ENCODE assay signal across 8 cellular contexts in genomic region chr14:89416002-89416995, GRCh38. TPM values are rescaled to one million over a fixed set of nuclear protein-coding genes. Genes with fewer than 3 reads are reported as not detected.
DNase-seq lines count a peak whose midpoint lies in the region; ATAC-seq and TF ChIP-seq lines count a peak whose summit lies in the region.

No MANE protein-coding gene starts in this region.

- DNase-seq in Caki2 (ENCODE audit: low read depth) (peak; percentile 88), activated T-cell treated with anti-CD3 and anti-CD28 coated beads for 4 hours (peak; percentile 100), epithelial cell of prostate (ENCODE audit: low read depth, low spot score) (peak; percentile 94)
- DNase-seq in stimulated activated CD8-positive, alpha-beta memory T cell treated with anti-CD3 and anti-CD28 coated beads, Interleukin-2, amount 100 ng/mL, for 48 hours (ENCODE audit: low read depth in 2 of 2), result peak; percentile 94 to 99

- H3K9me2 ChIP-seq in OCI-LY1 (ENCODE audit: low read depth, low read length), result no peaks in the 10 kb centered on the region

- H3K4me1 ChIP-seq in HUES6 (ENCODE audit: control insufficient read depth, insufficient read depth, low read length) (peaks cover 32% of the 10 kb centered on the region), OCI-LY1 (ENCODE audit: insufficient read depth, low read length, severe bottlenecking) (peaks cover 26% of the 10 kb centered on the region), mononuclear cell (ENCODE audit: insufficient read depth, low read length) (peaks cover 54% of the 10 kb centered on the region)

- H3K27me3 ChIP-seq in HUES6 (ENCODE audit: control insufficient read depth, insufficient read depth, low read length), result no peaks in the 10 kb centered on the region
- H3K27me3 ChIP-seq in OCI-LY1 (ENCODE audit: insufficient read depth, low read length), result no peaks in the 10 kb centered on the region
- H3K27me3 ChIP-seq in mononuclear cell (ENCODE audit: insufficient read depth, low read length), result no peaks in the 10 kb centered on the region

- no peak overlapping the region for H2AFZ ChIP-seq in OCI-LY1 (ENCODE audit: low read length)

- in situ Hi-C loops in Caki2 (cut with HindIII; ENCODE audit: low pct_unique_long_range_greater_than_20kb, low sequenced_read_pairs), result no loop called here

- no peaks in the 10 kb centered on the region for H4K20me1 ChIP-seq in OCI-LY1 (ENCODE audit: insufficient read depth, low read length)

- H3K79me2 ChIP-seq in OCI-LY1 (ENCODE audit: insufficient read depth, low read length), result peaks cover 21% of the 10 kb centered on the region

- H3K4me2 ChIP-seq in OCI-LY1 (ENCODE audit: low read length), result peak overlapping the region; percentile 74

- H3K9me3 ChIP-seq in HUES6 (ENCODE audit: control insufficient read depth, insufficient read depth, low read depth, low read length), result peaks cover 8% of the 10 kb centered on the region
- H3K9me3 ChIP-seq in OCI-LY1 (ENCODE audit: low read length), result no peaks in the 10 kb centered on the region
- H3K9me3 ChIP-seq in mononuclear cell (ENCODE audit: low read depth, low read length), result no peaks in the 10 kb centered on the region

- H3K4me3 ChIP-seq in HUES6 (ENCODE audit: low read depth, low read length) (peak overlapping the region; percentile 86), OCI-LY1 (ENCODE audit: low read depth, low read length, poor library complexity, severe bottlenecking) (peak overlapping the region; percentile 83), mononuclear cell (ENCODE audit: low read length) (peak overlapping the region; percentile 92)

- peaks cover 38% of the 10 kb centered on the region for H3K36me3 ChIP-seq in HUES6 (ENCODE audit: control insufficient read depth, insufficient read depth, low read length)
- peaks cover 13% of the 10 kb centered on the region for H3K36me3 ChIP-seq in OCI-LY1 (ENCODE audit: insufficient read depth, low read length)

- ATAC-seq in GM21447 (IDR thresholded peaks at IDR 0.05; ENCODE audit: unreplicated experiment), result peak; percentile 77

- H3K27ac ChIP-seq in HUES6 (ENCODE audit: low read depth, low read length), result peak overlapping the region; percentile 90
- peak overlapping the region; percentile 68 for H3K27ac ChIP-seq in OCI-LY1 (ENCODE audit: low read depth, low read length, poor library complexity, severe bottlenecking)
- H3K27ac ChIP-seq in epithelial cell of prostate, result peak overlapping the region; percentile 37

- H3K9ac ChIP-seq in HUES6 (ENCODE audit: low read length) (peak overlapping the region; percentile 79), OCI-LY1 (ENCODE audit: low read length) (peak overlapping the region; percentile 86)

- TF ChIP-seq CTCF in OCI-LY1 (IDR thresholded peaks at IDR 0.05; ENCODE audit: low read length), result no peak

- H3F3A ChIP-seq in OCI-LY1 (ENCODE audit: insufficient read depth, low read length), result no peaks in the 10 kb centered on the region

RNA-seq across cellular contexts. Expression of gene FOXN3, which starts 0.7 kb away (rescaled TPM):
- 3.2 and 5.9 TPM in 2 replicates for total RNA-seq in Caki2 (2014; rRNA removed; shearing (Covaris generic); ENCODE audit: low replicate concordance)
- total RNA-seq in mononuclear cell, result 105 TPM

Comparison
In these comparisons a context has a peak if more than half of its experiments do, and no peak if none do; other contexts are left out.
1. Peak in every context shown above with its lines: DNase-seq, ATAC-seq, H3K4me3 ChIP-seq and H3K27ac ChIP-seq.
2. H3K27ac ChIP-seq: peak in every context shown above with its lines; median percentile 90 in HUES6; 68 in OCI-LY1; 37 in epithelial cell of prostate.
3. RNA of gene FOXN3, which starts 0.7 kb away (total RNA-seq): 105 TPM in mononuclear cell (single experiment); 3.2 to 5.9 TPM in Caki2; every median in the first group is over 10 times any median in the second.